ENCODE assay signal across 23 cellular contexts in genomic region chr2:71802556-71802955, GRCh38.
"Had no signal": no experiment of that assay in that cellular context is flagged by ENCODE, and none has a peak within 500 bp of the region (broad histone marks: within the 10 kb centered on the region; RNA-seq: fewer than 3 reads in every experiment).

No MANE protein-coding gene starts in this region.

- H3K27ac Mint-ChIP-seq: activated CD4-positive, alpha-beta T cell treated with anti-CD3 and anti-CD28 coated beads for 36 hours; activated CD4-positive, alpha-beta T cell treated with anti-CD3 and anti-CD28 coated beads, Interleukin-2, amount 10 ng/mL, durations not matched to agents 7 days and 5 days; activated naive CD4-positive, alpha-beta T cell treated with anti-CD3 and anti-CD28 coated beads for 36 hours; activated naive CD4-positive, alpha-beta T cell treated with anti-CD3 and anti-CD28 coated beads, Interleukin-2, amount 50 U/mL, for 72 hours; activated T-helper 17 cell treated with anti-CD3 and anti-CD28 coated beads, Interleukin-2, amount 50 U/mL, for 72 hours; T-cell; T-helper 17 cell; WTC11 had no signal

- H3K36me3 Mint-ChIP-seq: activated naive CD4-positive, alpha-beta T cell treated with anti-CD3 and anti-CD28 coated beads, Interleukin-2, amount 50 U/mL, for 72 hours; T-cell; WTC11 had no signal

- H3K27ac ChIP-seq: adrenal gland, body of pancreas, breast epithelium, PC-9, RWPE1 had no signal

- H3K36me3 ChIP-seq: adrenal gland, breast epithelium, MG63 had no signal

- H3K4me3 ChIP-seq: adrenal gland, body of pancreas, breast epithelium, MG63, PC-9 had no signal

- H3K9me3 Mint-ChIP-seq: activated CD4-positive, alpha-beta T cell treated with anti-CD3 and anti-CD28 coated beads, Interleukin-2, amount 10 ng/mL, durations not matched to agents 7 days and 5 days; activated naive CD4-positive, alpha-beta T cell treated with anti-CD3 and anti-CD28 coated beads for 36 hours; activated naive CD4-positive, alpha-beta T cell treated with anti-CD3 and anti-CD28 coated beads, Interleukin-2, amount 50 U/mL, for 72 hours; activated T-helper 17 cell treated with anti-CD3 and anti-CD28 coated beads, Interleukin-2, amount 50 U/mL, for 72 hours; T-cell; WTC11 had no signal

- DNase-seq: activated CD4-positive, alpha-beta T cell treated with anti-CD3 and anti-CD28 coated beads, Interleukin-2, amount 10 ng/mL, durations not matched to agents 7 days and 5 days; activated gamma-delta T cell treated with Interleukin-2 at 50 U/mL for 16 hours; activated T-cell treated with anti-CD3 and anti-CD28 coated beads for 4 hours; KG1; NCI-H1048; NCI-H1436; NCI-H524 treated with DMSO at 0.1 percent for 48 hours; NK-92 treated with Interleukin-12 subunit alpha and Interleukin-12 subunit beta, amount 100 ng/mL, for 24 hours; SIG-M5; T-helper 17 cell had no signal

- H3K27me3 Mint-ChIP-seq: activated CD4-positive, alpha-beta T cell treated with anti-CD3 and anti-CD28 coated beads for 36 hours; activated CD4-positive, alpha-beta T cell treated with anti-CD3 and anti-CD28 coated beads, Interleukin-2, amount 10 ng/mL, durations not matched to agents 7 days and 5 days; activated T-helper 17 cell treated with anti-CD3 and anti-CD28 coated beads, Interleukin-2, amount 50 U/mL, for 72 hours had no signal

- H3K4me1 ChIP-seq: adrenal gland, body of pancreas, breast epithelium had no signal

- H3K27me3 ChIP-seq: adrenal gland, body of pancreas, breast epithelium, MG63 had no signal

- H3K4me3 Mint-ChIP-seq: activated CD4-positive, alpha-beta T cell treated with anti-CD3 and anti-CD28 coated beads for 36 hours; activated CD4-positive, alpha-beta T cell treated with anti-CD3 and anti-CD28 coated beads, Interleukin-2, amount 10 ng/mL, durations not matched to agents 7 days and 5 days; activated naive CD4-positive, alpha-beta T cell treated with anti-CD3 and anti-CD28 coated beads for 36 hours; activated T-helper 17 cell treated with anti-CD3 and anti-CD28 coated beads, Interleukin-2, amount 50 U/mL, for 72 hours; T-cell; T-helper 17 cell; WTC11 had no signal

- H3K9me3 ChIP-seq: adrenal gland, body of pancreas, breast epithelium, MG63 had no signal

- H3K4me1 Mint-ChIP-seq: activated CD4-positive, alpha-beta T cell treated with anti-CD3 and anti-CD28 coated beads for 36 hours; activated CD4-positive, alpha-beta T cell treated with anti-CD3 and anti-CD28 coated beads, Interleukin-2, amount 10 ng/mL, durations not matched to agents 7 days and 5 days; activated T-helper 17 cell treated with anti-CD3 and anti-CD28 coated beads, Interleukin-2, amount 50 U/mL, for 72 hours; T-cell; T-helper 17 cell; WTC11 had no signal

- ATAC-seq: activated CD4-positive, alpha-beta T cell treated with anti-CD3 and anti-CD28 coated beads for 36 hours; activated CD4-positive, CD25-positive, alpha-beta regulatory T cell treated with anti-CD3 and anti-CD28 coated beads, Interleukin-2, amount 50 U/mL, for 24 hours; activated naive CD4-positive, alpha-beta T cell treated with anti-CD3 and anti-CD28 coated beads, Interleukin-2, amount 50 U/mL, for 72 hours; activated T-helper 17 cell treated with anti-CD3 and anti-CD28 coated beads, Interleukin-2, amount 50 U/mL, for 72 hours; T-cell; T-helper 17 cell had no signal
